ENCODE assay signal across 2 cellular contexts in the genomic region with DNA sequence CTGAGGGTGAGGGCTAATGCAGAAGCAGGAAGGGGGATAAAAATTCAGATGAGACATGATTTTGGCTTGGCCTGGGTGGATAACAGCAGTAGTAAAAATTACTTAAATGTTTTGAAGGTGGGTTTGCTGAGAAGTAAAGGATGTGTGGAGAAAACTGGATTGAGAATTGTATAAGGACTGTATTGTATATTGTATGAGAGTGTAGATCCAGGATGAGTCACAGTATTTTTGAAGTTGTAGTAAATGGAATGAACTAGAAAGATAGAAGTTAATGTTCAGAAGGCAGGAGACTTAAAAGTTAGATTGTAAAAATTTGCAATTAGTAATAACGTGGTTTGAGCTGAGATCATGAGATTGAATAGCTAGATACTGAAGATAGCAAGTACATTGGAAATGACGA. TPM values are rescaled to one million over a fixed set of nuclear protein-coding genes. Genes with fewer than 3 reads are reported as not detected.
"Had no signal": no experiment of that assay in that cellular context is flagged by ENCODE, and none has a peak within 500 bp of the region (broad histone marks: within the 10 kb centered on the region; RNA-seq: fewer than 3 reads in every experiment).

No MANE protein-coding gene starts in this region.

RNA-seq across cellular contexts. Expression of gene NUTM2E, which starts 10.2 kb away (rescaled TPM):
- total RNA-seq: NCI-H460, Right ventricle myocardium superior had no signal
